13 cellular contexts compared by ENCODE assay signal in the genomic region with DNA sequence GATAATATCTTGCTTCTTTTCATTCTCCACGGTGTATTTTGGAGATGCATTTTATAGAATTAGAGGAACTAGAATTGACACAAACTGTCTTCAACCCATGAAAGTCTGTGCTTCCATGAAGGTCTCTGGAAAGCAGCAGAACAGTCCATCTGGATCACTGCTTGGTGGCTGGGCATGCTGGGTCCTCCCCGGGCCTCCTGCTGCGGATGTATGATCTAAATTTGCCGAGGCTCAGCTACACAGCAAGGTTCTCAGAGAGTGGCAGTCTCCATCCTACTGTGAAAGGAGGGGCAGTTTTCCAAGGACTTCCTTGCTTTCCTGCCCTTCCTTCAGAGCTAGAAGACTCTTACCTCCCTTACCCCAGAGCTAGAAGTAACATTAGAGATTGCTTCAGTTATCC. TPM values are rescaled to one million over a fixed set of nuclear protein-coding genes. Genes with fewer than 3 reads are reported as not detected.
DNase-seq lines count a peak whose midpoint lies in the region; ATAC-seq and TF ChIP-seq lines count a peak whose summit lies in the region.
"Had no signal": no experiment of that assay in that cellular context is flagged by ENCODE, and none has a peak within 500 bp of the region (broad histone marks: within the 10 kb centered on the region; RNA-seq: fewer than 3 reads in every experiment).

No MANE protein-coding gene starts in this region.

- no peaks in the 10 kb centered on the region for H4K20me1 ChIP-seq in BLaER1
- no peaks in the 10 kb centered on the region for H4K20me1 ChIP-seq in OCI-LY1 (ENCODE audit: insufficient read depth, low read length)

- H2AFZ ChIP-seq in OCI-LY1 (ENCODE audit: low read length): no peak overlapping the region

- ATAC-seq in gastroesophageal sphincter: no peak

- 35 to 61% methylated on average over 4 of the region's 4 CpGs for WGBS in gastroesophageal sphincter (ENCODE audit: low coverage in 1 of 2), 2 donors

- H3K4me1 ChIP-seq in BLaER1 (peaks cover 73% of the 10 kb centered on the region), OCI-LY1 (ENCODE audit: insufficient read depth, low read length, severe bottlenecking) (peaks cover 85% of the 10 kb centered on the region), gastroesophageal sphincter (peaks cover 46 to 100% (median 75%) of the 10 kb centered on the region in 3 donors), skeletal muscle tissue (ENCODE audit: control insufficient read depth in 3 of 3, insufficient read depth in 3 of 3, low read length in 3 of 3) (peaks cover 80 to 88% (median 82%) of the 10 kb centered on the region in 3 donors)

- H3K9ac ChIP-seq in BLaER1 (no peak overlapping the region), OCI-LY1 (ENCODE audit: low read length) (peak overlapping the region; percentile 61; the same call in 1 of the 2 replicates), skeletal muscle tissue (ENCODE audit: low read depth in 1 of 3, low read length in 3 of 3) (peak overlapping the region in 2 of 3 donors; percentile 58 to 65)
- H3K9ac ChIP-seq: KMS-11 had no signal

- H3K27me3 ChIP-seq in BLaER1 (no peaks in the 10 kb centered on the region), OCI-LY1 (ENCODE audit: insufficient read depth, low read length) (no peaks in the 10 kb centered on the region), gastroesophageal sphincter (no peaks in the 10 kb centered on the region), skeletal muscle tissue (ENCODE audit: control insufficient read depth in 3 of 3, insufficient read depth in 3 of 3, low read length in 3 of 3) (no peaks in the 10 kb centered on the region)

- H3K27ac ChIP-seq in BLaER1 (peak overlapping the region; percentile 72), OCI-LY1 (ENCODE audit: low read depth, low read length, poor library complexity, severe bottlenecking) (peak overlapping the region; percentile 59), gastroesophageal sphincter (peak overlapping the region; percentile 90 to 96 (median 92)), skeletal muscle tissue (ENCODE audit: low read depth, low read length) (peak overlapping the region; percentile 77)
- H3K27ac ChIP-seq: KMS-11 had no signal

- H3K9me3 ChIP-seq in BLaER1 (no peaks in the 10 kb centered on the region), OCI-LY1 (ENCODE audit: low read length) (no peaks in the 10 kb centered on the region), gastroesophageal sphincter (no peaks in the 10 kb centered on the region), skeletal muscle tissue (ENCODE audit: control insufficient read depth in 3 of 3, low read length in 3 of 3) (no peaks in the 10 kb centered on the region)

- no peaks in the 10 kb centered on the region for H3F3A ChIP-seq in OCI-LY1 (ENCODE audit: insufficient read depth, low read length)

- H3K4me2 ChIP-seq in BLaER1 (peak overlapping the region; percentile 72), OCI-LY1 (ENCODE audit: low read length) (peak overlapping the region; percentile 66; the same call in 1 of the 2 replicates)
- H3K4me2 ChIP-seq: KMS-11 had no signal

- in situ Hi-C loops in GM13976 (cut with MboI; ENCODE audit: low sequenced_read_pairs, unreplicated experiment): no loop called here

- TF ChIP-seq CTCF in OCI-LY1 (IDR thresholded peaks at IDR 0.05; ENCODE audit: low read length) (no peak), gastroesophageal sphincter (IDR thresholded peaks at IDR 0.05) (no peak), GM13976 (IDR thresholded peaks at IDR 0.05; ENCODE audit: borderline replicate concordance, control extremely low read depth, extremely low read depth, insufficient read depth, missing control alignments) (no peak)

- DNase-seq in ureter (ENCODE audit: low spot score): no peak
- no peak for DNase-seq in DMS 273 (lab: John Stamatoyannopoulos, UW; ENCODE audit: unreplicated experiment)
- DNase-seq in middle frontal gyrus (ENCODE audit: extremely low spot score, low spot score): no peak
- no peak for DNase-seq in GM13976 (ENCODE audit: low spot score)
- DNase-seq: activated CD4-positive, alpha-beta T cell treated with anti-CD3 and anti-CD28 coated beads, Interleukin-2, amount 50 U/mL, for 48 hours; DMS79; glutamatergic neuron; NCI-H1436 had no signal

- TF ChIP-seq POLR2A in gastroesophageal sphincter (IDR thresholded peaks at IDR 0.05): no peak

- H3K4me3 ChIP-seq in BLaER1 (no peak overlapping the region), OCI-LY1 (ENCODE audit: low read depth, low read length, poor library complexity, severe bottlenecking) (no peak overlapping the region), gastroesophageal sphincter (no peak overlapping the region), skeletal muscle tissue (ENCODE audit: low read length in 3 of 3) (no peak overlapping the region)

- no peaks in the 10 kb centered on the region for H3K9me2 ChIP-seq in OCI-LY1 (ENCODE audit: low read depth, low read length)

- H3K36me3 ChIP-seq in BLaER1: no peaks in the 10 kb centered on the region
- H3K36me3 ChIP-seq in OCI-LY1 (ENCODE audit: insufficient read depth, low read length): no peaks in the 10 kb centered on the region
- peaks cover 0 to 2% of the 10 kb centered on the region in 2 donors for H3K36me3 ChIP-seq in gastroesophageal sphincter
- H3K36me3 ChIP-seq in skeletal muscle tissue (ENCODE audit: control insufficient read depth in 3 of 3, insufficient read depth in 3 of 3, low read length in 3 of 3): peaks cover 0 to 3% (median 3%) of the 10 kb centered on the region in 3 donors

- no peak for TF ChIP-seq EP300 in gastroesophageal sphincter (IDR thresholded peaks at IDR 0.05)

- H3K79me2 ChIP-seq in OCI-LY1 (ENCODE audit: insufficient read depth, low read length): no peaks in the 10 kb centered on the region

RNA-seq across cellular contexts. Expression of a gene that starts 15.1 kb away (rescaled TPM):
- total RNA-seq in gastroesophageal sphincter: 100 to 1,000 TPM; 241 to 418 (median 291) TPM
- 37.1 TPM for total RNA-seq in skeletal muscle tissue
- 95.0 TPM for total RNA-seq in ureter

RNA-seq across cellular contexts. Expression of a gene that starts 54.0 kb away (rescaled TPM):
- 10 to 100 TPM in 2 of 4 donors, 1 to 10 TPM in 2; 7.6 to 14.5 (median 10.4) TPM for total RNA-seq in gastroesophageal sphincter
- 3.7 TPM for total RNA-seq in skeletal muscle tissue
- 3.6 TPM for total RNA-seq in ureter
